In genomic region chr1:32186077-32186476, GRCh38 we compare ENCODE assay signal across 14 cellular contexts. TPM values are rescaled to one million over a fixed set of nuclear protein-coding genes. Genes with fewer than 3 reads are reported as not detected.
A peak's percentile ranks its signal among the peaks of the same experiment; 100 is the strongest.
DNase-seq lines count a peak whose midpoint lies in the region; ATAC-seq and TF ChIP-seq lines count a peak whose summit lies in the region.
"Had no signal": no experiment of that assay in that cellular context is flagged by ENCODE, and none has a peak within 500 bp of the region (broad histone marks: within the 10 kb centered on the region; RNA-seq: fewer than 3 reads in every experiment).

No MANE protein-coding gene starts in this region.

- H3K9me3 Mint-ChIP-seq in activated naive CD4-positive, alpha-beta T cell treated with anti-CD3 and anti-CD28 coated beads, Interleukin-2, amount 10 ng/mL, durations not matched to agents 7 days and 5 days, result no peaks in the 10 kb centered on the region
- no peaks in the 10 kb centered on the region for H3K9me3 Mint-ChIP-seq in activated CD8-positive, alpha-beta T cell treated with anti-CD3 and anti-CD28 coated beads, Interleukin-2, amount 10 ng/mL, durations not matched to agents 7 days and 5 days (ENCODE audit: insufficient read depth)
- H3K9me3 Mint-ChIP-seq in progenitor cell of endocrine pancreas (ENCODE audit: low read depth), result no peaks in the 10 kb centered on the region

- in situ Hi-C loops in gastrocnemius medialis (cut with MboI; ENCODE audit: low sequenced_read_pairs in 4 of 4), result no loop called here

- POLR2A ChIA-PET in activated CD8-positive, alpha-beta T cell treated with anti-CD3 and anti-CD28 coated beads, Interleukin-2, amount 10 ng/mL, durations not matched to agents 7 days and 5 days (lab: Charles Lee), result interaction anchor here (1.4 kb wide), 1 partner anchor 14 kb away, joined by 3 read pairs; no protein-coding TSS in a partner anchor

- intact Hi-C loops in gastrocnemius medialis (cut with DNase I; ENCODE audit: low total_unique reads) (no loop called here), prostate gland (cut with DNase I) (no loop called here)

- peaks cover 25 to 32% of the 10 kb centered on the region in 2 donors for H3K4me1 ChIP-seq in gastrocnemius medialis
- H3K4me1 ChIP-seq in prostate gland (replicated peaks), result no peaks in the 10 kb centered on the region

- H3K9me3 ChIP-seq in gastrocnemius medialis (no peaks in the 10 kb centered on the region), prostate gland (no peaks in the 10 kb centered on the region)
- H3K9me3 ChIP-seq: SJCRH30, upper lobe of left lung had no signal

- no peak overlapping the region for H3K4me3 ChIP-seq in gastrocnemius medialis
- H3K4me3 ChIP-seq in prostate gland, result no peak overlapping the region
- H3K4me3 ChIP-seq: SJCRH30, upper lobe of left lung had no signal

- H3K36me3 Mint-ChIP-seq in activated naive CD4-positive, alpha-beta T cell treated with anti-CD3 and anti-CD28 coated beads, Interleukin-2, amount 10 ng/mL, durations not matched to agents 7 days and 5 days, result peaks cover 64% of the 10 kb centered on the region
- peaks cover 72% of the 10 kb centered on the region for H3K36me3 Mint-ChIP-seq in activated CD8-positive, alpha-beta T cell treated with anti-CD3 and anti-CD28 coated beads, Interleukin-2, amount 10 ng/mL, durations not matched to agents 7 days and 5 days (ENCODE audit: low read depth)
- peaks cover 33% of the 10 kb centered on the region for H3K36me3 Mint-ChIP-seq in progenitor cell of endocrine pancreas (ENCODE audit: insufficient read depth)

- TF ChIP-seq POLR2A in gastrocnemius medialis (IDR thresholded peaks at IDR 0.05) (no peak), prostate gland (IDR thresholded peaks at IDR 0.05) (no peak)

- H3K27me3 Mint-ChIP-seq in activated naive CD4-positive, alpha-beta T cell treated with anti-CD3 and anti-CD28 coated beads, Interleukin-2, amount 10 ng/mL, durations not matched to agents 7 days and 5 days, result no peaks in the 10 kb centered on the region
- H3K27me3 Mint-ChIP-seq in activated CD8-positive, alpha-beta T cell treated with anti-CD3 and anti-CD28 coated beads, Interleukin-2, amount 10 ng/mL, durations not matched to agents 7 days and 5 days (ENCODE audit: low read depth), result no peaks in the 10 kb centered on the region
- H3K27me3 Mint-ChIP-seq in progenitor cell of endocrine pancreas, result no peaks in the 10 kb centered on the region

- no peak for DNase-seq in activated naive CD4-positive, alpha-beta T cell treated with anti-CD3 and anti-CD28 coated beads, Interleukin-2, amount 10 ng/mL, durations not matched to agents 7 days and 5 days
- no peak for DNase-seq in activated naive CD4-positive, alpha-beta T cell (lab: John Stamatoyannopoulos, UW)
- no peak for DNase-seq in activated CD8-positive, alpha-beta T cell treated with anti-CD3 and anti-CD28 coated beads, Interleukin-2, amount 10 ng/mL, durations not matched to agents 7 days and 5 days
- DNase-seq in progenitor cell of endocrine pancreas (ENCODE audit: low spot score, unreplicated experiment) (no peak), gastrocnemius medialis (no peak), prostate gland (ENCODE audit: low spot score) (no peak)
- DNase-seq: amniotic stem cell, foreskin melanocyte, H7, NCI-H1694, NCI-H774, SJCRH30, upper lobe of left lung had no signal

- H3K27me3 ChIP-seq in gastrocnemius medialis (no peaks in the 10 kb centered on the region), prostate gland (replicated peaks; ENCODE audit: insufficient read depth) (no peaks in the 10 kb centered on the region)
- H3K27me3 ChIP-seq: SJCRH30, upper lobe of left lung had no signal

- H3K36me3 ChIP-seq in gastrocnemius medialis (peaks cover 4 to 78% of the 10 kb centered on the region in 2 donors), prostate gland (peaks cover under 1 to 34% of the 10 kb centered on the region in 2 donors)

- peak overlapping the region; percentile 82 for H3K27ac Mint-ChIP-seq in activated naive CD4-positive, alpha-beta T cell treated with anti-CD3 and anti-CD28 coated beads, Interleukin-2, amount 10 ng/mL, durations not matched to agents 7 days and 5 days
- peak overlapping the region; percentile 86 for H3K27ac Mint-ChIP-seq in activated CD8-positive, alpha-beta T cell treated with anti-CD3 and anti-CD28 coated beads, Interleukin-2, amount 10 ng/mL, durations not matched to agents 7 days and 5 days
- H3K27ac Mint-ChIP-seq in progenitor cell of endocrine pancreas, result peak overlapping the region; percentile 68

- no peak for TF ChIP-seq CTCF in progenitor cell of endocrine pancreas (IDR thresholded peaks at IDR 0.05; ENCODE audit: unreplicated experiment)
- TF ChIP-seq CTCF in gastrocnemius medialis (IDR thresholded peaks at IDR 0.05 in 4 of 5, conservative IDR thresholded peaks at IDR 0.05 in 1 of 5), result no peak
- TF ChIP-seq CTCF in prostate gland (IDR thresholded peaks at IDR 0.05), result no peak

- H3K4me3 Mint-ChIP-seq in activated naive CD4-positive, alpha-beta T cell treated with anti-CD3 and anti-CD28 coated beads, Interleukin-2, amount 10 ng/mL, durations not matched to agents 7 days and 5 days, result no peak overlapping the region
- peak overlapping the region; percentile 2 for H3K4me3 Mint-ChIP-seq in activated CD8-positive, alpha-beta T cell treated with anti-CD3 and anti-CD28 coated beads, Interleukin-2, amount 10 ng/mL, durations not matched to agents 7 days and 5 days
- no peak overlapping the region for H3K4me3 Mint-ChIP-seq in progenitor cell of endocrine pancreas (ENCODE audit: low read depth)

- peaks cover 50% of the 10 kb centered on the region for H3K4me1 Mint-ChIP-seq in activated naive CD4-positive, alpha-beta T cell treated with anti-CD3 and anti-CD28 coated beads, Interleukin-2, amount 10 ng/mL, durations not matched to agents 7 days and 5 days
- peaks cover 47% of the 10 kb centered on the region for H3K4me1 Mint-ChIP-seq in activated CD8-positive, alpha-beta T cell treated with anti-CD3 and anti-CD28 coated beads, Interleukin-2, amount 10 ng/mL, durations not matched to agents 7 days and 5 days (ENCODE audit: low read depth)
- H3K4me1 Mint-ChIP-seq in progenitor cell of endocrine pancreas (ENCODE audit: low read depth), result peaks cover 3% of the 10 kb centered on the region

- CTCF ChIA-PET in activated naive CD4-positive, alpha-beta T cell treated with anti-CD3 and anti-CD28 coated beads, Interleukin-2, amount 10 ng/mL, durations not matched to agents 7 days and 5 days (lab: Charles Lee), result no interaction called here
- CTCF ChIA-PET in activated CD8-positive, alpha-beta T cell treated with anti-CD3 and anti-CD28 coated beads, Interleukin-2, amount 10 ng/mL, durations not matched to agents 7 days and 5 days (lab: Charles Lee), result interaction anchor here (3.2 kb wide), 1 partner anchor 30 kb away, joined by 9 read pairs; no protein-coding TSS in a partner anchor

- ATAC-seq in activated CD8-positive, alpha-beta T cell treated with anti-CD3 and anti-CD28 coated beads, Interleukin-2, amount 10 ng/mL, durations not matched to agents 7 days and 5 days, result no peak
- ATAC-seq in gastrocnemius medialis, result no peak

- 84% methylated on average over 2 of the region's 2 CpGs for WGBS in prostate gland

- H3K27ac ChIP-seq in gastrocnemius medialis, result peak overlapping the region in 1 of 4 donors; percentile 22
- no peak overlapping the region for H3K27ac ChIP-seq in prostate gland
- H3K27ac ChIP-seq: SJCRH30, upper lobe of left lung had no signal

RNA-seq across cellular contexts. Expression of gene TXLNA, which starts 6.6 kb away (rescaled TPM):
- total RNA-seq in activated CD8-positive, alpha-beta T cell treated with anti-CD3 and anti-CD28 coated beads, Interleukin-2, amount 10 ng/mL, durations not matched to agents 7 days and 5 days, result 10 to 100 TPM; 79.7 to 79.8 TPM
- total RNA-seq in progenitor cell of endocrine pancreas (55.2 and 55.6 TPM in 2 replicates), gastrocnemius medialis (10 to 100 TPM; 15.7 to 21.0 (median 17.6) TPM), prostate gland (10 to 100 TPM; 49.6 to 70.8 TPM)

RNA-seq across cellular contexts. Expression of gene CCDC28B, which starts 14.3 kb away (rescaled TPM):
- total RNA-seq in activated CD8-positive, alpha-beta T cell treated with anti-CD3 and anti-CD28 coated beads, Interleukin-2, amount 10 ng/mL, durations not matched to agents 7 days and 5 days, result 10 to 100 TPM; 71.4 to 72.8 TPM
- 15.5 and 16.5 TPM in 2 replicates for total RNA-seq in progenitor cell of endocrine pancreas
- total RNA-seq in gastrocnemius medialis, result 10 to 100 TPM; 16.4 to 79.0 (median 56.8) TPM
- total RNA-seq in prostate gland, result 10 to 100 TPM in 1 of 2 donors, 1 to 10 TPM in 1; 2.9 to 85.5 TPM

RNA-seq across cellular contexts. Expression of gene IQCC, which starts 19.4 kb away (rescaled TPM):
- 1 to 10 TPM; 6.1 to 6.3 TPM for total RNA-seq in activated CD8-positive, alpha-beta T cell treated with anti-CD3 and anti-CD28 coated beads, Interleukin-2, amount 10 ng/mL, durations not matched to agents 7 days and 5 days
- total RNA-seq in progenitor cell of endocrine pancreas, result 5.1 and 5.6 TPM in 2 replicates
- total RNA-seq in gastrocnemius medialis, result under 1 TPM; 0.49 to 0.93 (median 0.83) TPM
- total RNA-seq in prostate gland, result 1 to 10 TPM; 5.2 to 5.6 TPM

RNA-seq across cellular contexts. Expression of gene DCDC2B, which starts 22.8 kb away (rescaled TPM):
- not detected for total RNA-seq in activated CD8-positive, alpha-beta T cell treated with anti-CD3 and anti-CD28 coated beads, Interleukin-2, amount 10 ng/mL, durations not matched to agents 7 days and 5 days
- total RNA-seq in progenitor cell of endocrine pancreas, result not detected in 2 replicates
- not detected for total RNA-seq in gastrocnemius medialis
- total RNA-seq in prostate gland, result not detected
- total RNA-seq: Daoy, H7, SJCRH30 had no signal

RNA-seq across cellular contexts. Expression of gene TMEM234, which starts 36.1 kb away (rescaled TPM):
- total RNA-seq in activated CD8-positive, alpha-beta T cell treated with anti-CD3 and anti-CD28 coated beads, Interleukin-2, amount 10 ng/mL, durations not matched to agents 7 days and 5 days, result 10 to 100 TPM; 10.6 TPM
- total RNA-seq in progenitor cell of endocrine pancreas (43.2 and 49.2 TPM in 2 replicates), gastrocnemius medialis (1 to 10 TPM; 1.6 to 4.6 (median 4.4) TPM), prostate gland (10 to 100 TPM; 17.9 to 31.7 TPM)
